ENCODE assay signal across 11 cellular contexts in genomic region chr1:111214884-111215283, GRCh38. TPM values are rescaled to one million over a fixed set of nuclear protein-coding genes. Genes with fewer than 3 reads are reported as not detected.
DNase-seq lines count a peak whose midpoint lies in the region; ATAC-seq and TF ChIP-seq lines count a peak whose summit lies in the region.
"Had no signal": no experiment of that assay in that cellular context is flagged by ENCODE, and none has a peak within 500 bp of the region (broad histone marks: within the 10 kb centered on the region; RNA-seq: fewer than 3 reads in every experiment).

No MANE protein-coding gene starts in this region.

- H3K56ac ChIP-seq in H9 (ENCODE audit: insufficient read length, low read depth, low read length), result no peak overlapping the region

- in situ Hi-C loops in GM13977 (cut with MboI; ENCODE audit: low pct_unique_long_range_greater_than_20kb, low sequenced_read_pairs, unreplicated experiment), result loop anchor here (25.0 kb wide), 2 partner anchors 397 to 547 kb away; partner anchors contain the start of genes DDX20 and RAP1A

- H3K14ac ChIP-seq in H9 (ENCODE audit: insufficient read depth, low read length), result no peak overlapping the region

- H3K9me3 Mint-ChIP-seq in H9 (no peaks in the 10 kb centered on the region; a peak in 2 of 5 replicates), Calu3 (ENCODE audit: low read depth, unreplicated experiment) (no peaks in the 10 kb centered on the region)
- H3K9me3 Mint-ChIP-seq in activated CD4-positive, alpha-beta memory T cell treated with anti-CD3 and anti-CD28 coated beads for 36 hours, result no peaks in the 10 kb centered on the region
- H3K9me3 Mint-ChIP-seq in effector memory CD8-positive, alpha-beta T cell, result peaks cover 2 to 9% of the 10 kb centered on the region in 2 donors

- no peak overlapping the region for H3K4me3 Mint-ChIP-seq in H9
- H3K4me3 Mint-ChIP-seq in activated CD4-positive, alpha-beta memory T cell treated with anti-CD3 and anti-CD28 coated beads for 36 hours, result peak overlapping the region; percentile 66
- H3K4me3 Mint-ChIP-seq in effector memory CD8-positive, alpha-beta T cell, result peak overlapping the region; percentile 77 to 83
- no peak overlapping the region for H3K4me3 Mint-ChIP-seq in Calu3 (ENCODE audit: low read depth, unreplicated experiment)

- no peak overlapping the region for H4K5ac ChIP-seq in H9 (ENCODE audit: insufficient read length, low read depth, low read length)

- H3K4me1 Mint-ChIP-seq in H9 (peaks cover 47 to 48% of the 10 kb centered on the region in 2 experiments), Calu3 (ENCODE audit: low read depth, unreplicated experiment) (no peaks in the 10 kb centered on the region)
- H3K4me1 Mint-ChIP-seq in activated CD4-positive, alpha-beta memory T cell treated with anti-CD3 and anti-CD28 coated beads for 36 hours (ENCODE audit: low read depth), result peaks cover 78% of the 10 kb centered on the region
- peaks cover 64 to 74% of the 10 kb centered on the region in 2 donors for H3K4me1 Mint-ChIP-seq in effector memory CD8-positive, alpha-beta T cell (ENCODE audit: low read depth in 2 of 2)

- no peaks in the 10 kb centered on the region for H3K23me2 ChIP-seq in H9 (ENCODE audit: insufficient read length, low read depth, low read length, poor library complexity, severe bottlenecking)

- H3K27me3 Mint-ChIP-seq in H9 (ENCODE audit: low read depth), result no peaks in the 10 kb centered on the region
- H3K27me3 Mint-ChIP-seq in activated CD4-positive, alpha-beta memory T cell treated with anti-CD3 and anti-CD28 coated beads for 36 hours, result peaks cover 3% of the 10 kb centered on the region
- peaks cover 0 to 6% of the 10 kb centered on the region in 2 donors for H3K27me3 Mint-ChIP-seq in effector memory CD8-positive, alpha-beta T cell
- no peaks in the 10 kb centered on the region for H3K27me3 Mint-ChIP-seq in Calu3 (ENCODE audit: unreplicated experiment)

- no peaks in the 10 kb centered on the region for H3K79me2 ChIP-seq in H9 (ENCODE audit: insufficient read depth, low read length)

- H3K9ac ChIP-seq in H9 (ENCODE audit: extremely low read depth, insufficient read length, low read length), result no peak overlapping the region

- peak overlapping the region; percentile 83 for H3T11ph ChIP-seq in H9 (ENCODE audit: low read length)

- TF ChIP-seq CTCF in H9 (conservative IDR thresholded peaks at IDR 0.05), result no peak
- no peak for TF ChIP-seq CTCF in Calu3 (IDR thresholded peaks at IDR 0.05; ENCODE audit: unreplicated experiment)
- TF ChIP-seq CTCF in GM13977 (IDR thresholded peaks at IDR 0.05; ENCODE audit: extremely low read depth, insufficient read depth, missing control alignments), result no peak

- BruUV-seq in Calu3 (replicated peaks; lab: Mats Ljungman, UMichigan), result no TSS peak

- H3K4me2 ChIP-seq in H9 (ENCODE audit: insufficient read depth, insufficient read length, low read length), result no peak overlapping the region

- H2BK15ac ChIP-seq in H9 (ENCODE audit: low read depth, low read length), result no peak overlapping the region

- no peak overlapping the region for H3K23ac ChIP-seq in H9 (ENCODE audit: insufficient read length, low read depth, low read length)

- H3K4me1 ChIP-seq in H9 (ENCODE audit: insufficient read depth, low read length), result peaks cover 7% of the 10 kb centered on the region; the same call in 1 of the 2 replicates
- H3K4me1 ChIP-seq: gastroesophageal sphincter had no signal

- intact Hi-C loops in activated CD4-positive, alpha-beta memory T cell treated with anti-CD3 and anti-CD28 coated beads for 36 hours (cut with micrococcal nuclease), result loop anchor here (1.0 to 10.0 kb wide), 2 partner anchors 11 to 880 kb away; partner anchors contain the start of gene RBM15
- intact Hi-C loops in Calu3 (cut with micrococcal nuclease; ENCODE audit: unreplicated experiment), result no loop called here

- H4K20me1 ChIP-seq in H9 (ENCODE audit: control insufficient read depth, insufficient read depth, insufficient read length), result no peaks in the 10 kb centered on the region

- WGBS in H9 (ENCODE audit: extremely low coverage, insufficient read length, low lambda C conversion rate), result no CpG with 5 or more reads among the region's 7 CpGs

- no peaks in the 10 kb centered on the region for H3K9me3 ChIP-seq in H9 (ENCODE audit: control insufficient read depth, low read depth, low read length)
- H3K9me3 ChIP-seq: gastroesophageal sphincter had no signal

- no peak for DNase-seq in H9
- DNase-seq in activated CD4-positive, alpha-beta memory T cell treated with anti-CD3 and anti-CD28 coated beads for 36 hours, result peak; percentile 80
- no peak for DNase-seq in effector memory CD8-positive, alpha-beta T cell
- DNase-seq in stimulated activated CD8-positive, alpha-beta memory T cell treated with anti-CD3 and anti-CD28 coated beads, Interleukin-7, amount 100 ng/mL, for 1 hour (ENCODE audit: low read depth in 2 of 2), result peak; percentile 54 to 62
- DNase-seq in Calu3, result no peak
- no peak for DNase-seq in GM13977 (ENCODE audit: low spot score)
- no peak for DNase-seq in midbrain (lab: John Stamatoyannopoulos, UW)
- DNase-seq: DMS153 had no signal

- no peak overlapping the region for H4K8ac ChIP-seq in H9 (replicated peaks; ENCODE audit: insufficient read length, low read depth, low read length)

- H2BK120ac ChIP-seq in H9 (ENCODE audit: low read depth, low read length, poor library complexity, severe bottlenecking), result peak overlapping the region; percentile 64

- H3K36me3 Mint-ChIP-seq in H9 (ENCODE audit: insufficient read depth in 1 of 3, low read depth in 3 of 3) (peaks cover 0 to 4% (median 0%) of the 10 kb centered on the region in 3 experiments; a peak in 2 of 7 replicates), Calu3 (ENCODE audit: insufficient read depth, unreplicated experiment) (no peaks in the 10 kb centered on the region)
- no peaks in the 10 kb centered on the region for H3K36me3 Mint-ChIP-seq in activated CD4-positive, alpha-beta memory T cell treated with anti-CD3 and anti-CD28 coated beads for 36 hours
- peaks cover 24% of the 10 kb centered on the region for H3K36me3 Mint-ChIP-seq in effector memory CD8-positive, alpha-beta T cell (ENCODE audit: insufficient read depth)

- no peak overlapping the region for H3K27ac ChIP-seq in H9 (ENCODE audit: insufficient read length, low read depth, low read length)
- H3K27ac ChIP-seq: gastroesophageal sphincter had no signal

- no peak overlapping the region for H2BK20ac ChIP-seq in H9 (ENCODE audit: low read depth, low read length, poor library complexity, severe bottlenecking)

- H3K79me1 ChIP-seq in H9 (ENCODE audit: insufficient read depth, low read depth, low read length, poor library complexity, severe bottlenecking), result no peaks in the 10 kb centered on the region

- H3K27ac Mint-ChIP-seq in H9 (peak overlapping the region in 2 of 3 experiments; percentile 37 to 91; a peak in 3 of 7 replicates), Calu3 (ENCODE audit: unreplicated experiment) (no peak overlapping the region)
- H3K27ac Mint-ChIP-seq in activated CD4-positive, alpha-beta memory T cell treated with anti-CD3 and anti-CD28 coated beads for 36 hours, result peak overlapping the region; percentile 95
- peak overlapping the region; percentile 95 to 99 for H3K27ac Mint-ChIP-seq in effector memory CD8-positive, alpha-beta T cell

- ATAC-seq in effector memory CD8-positive, alpha-beta T cell (replicated peaks), result no peak
- no peak for ATAC-seq in GM19455 (IDR thresholded peaks at IDR 0.05; ENCODE audit: unreplicated experiment)
- ATAC-seq: gastroesophageal sphincter had no signal

- no peak overlapping the region for H2AFZ ChIP-seq in H9 (ENCODE audit: low read length)

- H3K27me3 ChIP-seq in H9 (ENCODE audit: insufficient read depth, low read length), result no peaks in the 10 kb centered on the region; the same call in 1 of the 2 replicates

- CTCF ChIA-PET in activated CD4-positive, alpha-beta memory T cell treated with anti-CD3 and anti-CD28 coated beads for 36 hours (lab: Charles Lee), result interaction anchor here (0.9 to 8.8 kb wide), 8 partner anchors 8 to 226 kb away, joined by 3 to 143 read pairs (median 6); partner anchors contain the start of genes CHI3L2 and DENND2D
- CTCF ChIA-PET in Calu3 (lab: Charles Lee), result interaction anchor here (0.7 kb wide), 1 partner anchor 14 kb away, joined by 4 read pairs; no protein-coding TSS in a partner anchor

- no peak overlapping the region for H4K91ac ChIP-seq in H9 (ENCODE audit: insufficient read length, low read depth, low read length)

- no peak overlapping the region; the same call in 1 of the 2 replicates for H3K4ac ChIP-seq in H9 (ENCODE audit: low read depth, low read length)

- no peak overlapping the region for H2AK5ac ChIP-seq in H9 (ENCODE audit: insufficient read length, low read length)

- POLR2A ChIA-PET in activated CD4-positive, alpha-beta memory T cell treated with anti-CD3 and anti-CD28 coated beads for 36 hours (lab: Charles Lee), result interaction anchor here (0.9 to 8.8 kb wide), 4 partner anchors 14 to 378 kb away, joined by 3 to 256 read pairs (median 4); partner anchors contain the start of gene DENND2D

- no peak overlapping the region for H2BK5ac ChIP-seq in H9 (ENCODE audit: insufficient read length, low read length)

- peak overlapping the region; percentile 40 for H3K18ac ChIP-seq in H9 (ENCODE audit: insufficient read length, low read depth, low read length)

- no peak overlapping the region for H2BK12ac ChIP-seq in H9 (ENCODE audit: insufficient read length, low read depth, low read length)

RNA-seq across cellular contexts. Expression of gene CHI3L2, which starts 12.6 kb away (rescaled TPM):
- total RNA-seq in H9 (2021) (not detected in 2 replicates), Calu3 (2022) (0.52 TPM in 1 of 2 replicates, not detected in the other)
- total RNA-seq in activated CD4-positive, alpha-beta memory T cell treated with anti-CD3 and anti-CD28 coated beads for 36 hours, result 1 to 10 TPM; 2.2 to 2.8 TPM
- total RNA-seq: bronchial epithelial cell had no signal

RNA-seq across cellular contexts. Expression of gene DENND2D, which starts 14.4 kb away (rescaled TPM):
- 0.11 and 0.29 TPM in 2 replicates for total RNA-seq in H9 (2021)
- total RNA-seq in activated CD4-positive, alpha-beta memory T cell treated with anti-CD3 and anti-CD28 coated beads for 36 hours, result 100 to 1,000 TPM; 156 to 157 TPM
- 11.8 and 20.0 TPM in 2 replicates for total RNA-seq in Calu3 (2022)

Comparison
In these comparisons a context has a peak if more than half of its experiments do, and no peak if none do; other contexts are left out.
1. DNase-seq: peak in activated CD4-positive, alpha-beta memory T cell treated with anti-CD3 and anti-CD28 coated beads for 36 hours (single experiment) and stimulated activated CD8-positive, alpha-beta memory T cell treated with anti-CD3 and anti-CD28 coated beads, Interleukin-7, amount 100 ng/mL, for 1 hour (2 of 2); none in H9 (single experiment), effector memory CD8-positive, alpha-beta T cell (0 of 3), Calu3 (single experiment), GM13977 (single experiment) and midbrain (single experiment).
2. H3K4me3 Mint-ChIP-seq: peak in activated CD4-positive, alpha-beta memory T cell treated with anti-CD3 and anti-CD28 coated beads for 36 hours (single experiment) and effector memory CD8-positive, alpha-beta T cell (2 of 2); none in H9 (0 of 2) and Calu3 (single experiment).